In genomic region chr14:82725188-82725587, GRCh38 we compare ENCODE assay signal across 15 cellular contexts.
DNase-seq lines count a peak whose midpoint lies in the region; TF ChIP-seq lines count a peak whose summit lies in the region.
"Had no signal": no experiment of that assay in that cellular context is flagged by ENCODE, and none has a peak within 500 bp of the region (broad histone marks: within the 10 kb centered on the region; RNA-seq: fewer than 3 reads in every experiment).

No MANE protein-coding gene starts in this region.

- no peaks in the 10 kb centered on the region for H3K36me3 ChIP-seq in skeletal muscle tissue (ENCODE audit: control insufficient read depth in 3 of 3, insufficient read depth in 3 of 3, low read length in 3 of 3)

- H3K56ac ChIP-seq in H9 (ENCODE audit: insufficient read length, low read depth, low read length), result no peak overlapping the region

- H2AK5ac ChIP-seq in H9 (ENCODE audit: insufficient read length, low read length), result no peak overlapping the region

- H2BK12ac ChIP-seq in H9 (ENCODE audit: insufficient read length, low read depth, low read length), result no peak overlapping the region

- DNase-seq in H9, result no peak
- DNase-seq in astrocyte of the cerebellum (ENCODE audit: low read depth), result peak; percentile 46
- peak; percentile 1 for DNase-seq in fibroblast of the aortic adventitia (ENCODE audit: low read depth)
- DNase-seq in NCI-H1105 (lab: John Stamatoyannopoulos, UW), result no peak
- no peak for DNase-seq in NCI-H1417 (lab: John Stamatoyannopoulos, UW)
- no peak for DNase-seq in NOMO-1 treated with DMSO at 0.1 percent for 48 hours (lab: John Stamatoyannopoulos, UW; ENCODE audit: unreplicated experiment)
- DNase-seq: ACHN; CD8-positive, alpha-beta T cell; GOT3; Karpas-422; NCI-H1930; NCI-H2171 treated with DMSO at 0.1 percent for 48 hours; NCI-H82; SHP77 treated with DMSO at 0.1 percent for 48 hours had no signal

- H4K91ac ChIP-seq in H9 (ENCODE audit: insufficient read length, low read depth, low read length), result no peak overlapping the region

- H2BK5ac ChIP-seq in H9 (ENCODE audit: insufficient read length, low read length), result no peak overlapping the region

- TF ChIP-seq CTCF in H9 (conservative IDR thresholded peaks at IDR 0.05) (no peak), astrocyte of the cerebellum (IDR thresholded peaks at IDR 0.05; ENCODE audit: low read depth, low read length, missing control alignments) (no peak), fibroblast of the aortic adventitia (IDR thresholded peaks at IDR 0.05; ENCODE audit: insufficient read depth, low read length) (no peak)

- H3T11ph ChIP-seq in H9 (ENCODE audit: low read length), result no peak overlapping the region

- no peak overlapping the region; a peak in 1 of 7 replicates for H3K27ac Mint-ChIP-seq in H9
- H3K27ac Mint-ChIP-seq: CD8-positive, alpha-beta T cell had no signal

- no peaks in the 10 kb centered on the region for H3K4me1 Mint-ChIP-seq in H9

- H3K27me3 ChIP-seq in H9 (ENCODE audit: insufficient read depth, low read length) (no peaks in the 10 kb centered on the region), skeletal muscle tissue (ENCODE audit: control insufficient read depth in 3 of 3, insufficient read depth in 3 of 3, low read length in 3 of 3) (no peaks in the 10 kb centered on the region)

- H3K4me2 ChIP-seq in H9 (ENCODE audit: insufficient read depth, insufficient read length, low read length), result no peak overlapping the region

- no peak overlapping the region for H3K9ac ChIP-seq in H9 (ENCODE audit: extremely low read depth, insufficient read length, low read length)
- no peak overlapping the region for H3K9ac ChIP-seq in skeletal muscle tissue (ENCODE audit: low read depth in 1 of 3, low read length in 3 of 3)

- peak overlapping the region; percentile 33 for H3K23ac ChIP-seq in H9 (ENCODE audit: insufficient read length, low read depth, low read length)

- H3K14ac ChIP-seq in H9 (ENCODE audit: insufficient read depth, low read length), result no peak overlapping the region

- H4K5ac ChIP-seq in H9 (ENCODE audit: insufficient read length, low read depth, low read length), result no peak overlapping the region

- H4K20me1 ChIP-seq in H9 (ENCODE audit: control insufficient read depth, insufficient read depth, insufficient read length), result no peaks in the 10 kb centered on the region

- H3K4me3 ChIP-seq in astrocyte of the cerebellum (ENCODE audit: low read depth, low read length) (no peak overlapping the region), fibroblast of the aortic adventitia (ENCODE audit: low read depth, low read length) (no peak overlapping the region), skeletal muscle tissue (ENCODE audit: low read length in 3 of 3) (no peak overlapping the region)

- H3K36me3 Mint-ChIP-seq in H9 (ENCODE audit: insufficient read depth in 1 of 3, low read depth in 3 of 3), result no peaks in the 10 kb centered on the region
- H3K36me3 Mint-ChIP-seq: CD8-positive, alpha-beta T cell had no signal

- no peaks in the 10 kb centered on the region for H3K23me2 ChIP-seq in H9 (ENCODE audit: insufficient read length, low read depth, low read length, poor library complexity, severe bottlenecking)

- no peak overlapping the region for H2BK15ac ChIP-seq in H9 (ENCODE audit: low read depth, low read length)

- H3K4ac ChIP-seq in H9 (ENCODE audit: low read depth, low read length), result no peak overlapping the region

- H3K27ac ChIP-seq in H9 (ENCODE audit: insufficient read length, low read depth, low read length), result no peak overlapping the region
- peak overlapping the region; percentile 5 for H3K27ac ChIP-seq in skeletal muscle tissue (ENCODE audit: low read depth, low read length)

- H3K4me1 ChIP-seq in H9 (ENCODE audit: insufficient read depth, low read length), result no peaks in the 10 kb centered on the region
- H3K4me1 ChIP-seq in skeletal muscle tissue (ENCODE audit: control insufficient read depth in 3 of 3, insufficient read depth in 3 of 3, low read length in 3 of 3), result no peaks in the 10 kb centered on the region

- no peak overlapping the region for H4K8ac ChIP-seq in H9 (replicated peaks; ENCODE audit: insufficient read length, low read depth, low read length)

- H2AFZ ChIP-seq in H9 (ENCODE audit: low read length), result no peak overlapping the region

- H3K79me2 ChIP-seq in H9 (ENCODE audit: insufficient read depth, low read length), result no peaks in the 10 kb centered on the region

- peak overlapping the region; percentile 85 for H2BK20ac ChIP-seq in H9 (ENCODE audit: low read depth, low read length, poor library complexity, severe bottlenecking)

- H3K9me3 ChIP-seq in H9 (ENCODE audit: control insufficient read depth, low read depth, low read length), result no peaks in the 10 kb centered on the region
- H3K9me3 ChIP-seq in skeletal muscle tissue (ENCODE audit: control insufficient read depth in 3 of 3, low read length in 3 of 3), result no peaks in the 10 kb centered on the region

- H3K27me3 Mint-ChIP-seq in H9 (ENCODE audit: low read depth), result no peaks in the 10 kb centered on the region

- H3K4me3 Mint-ChIP-seq in H9, result no peak overlapping the region
- H3K4me3 Mint-ChIP-seq: CD8-positive, alpha-beta T cell had no signal

- in situ Hi-C loops in astrocyte of the cerebellum (cut with HindIII; ENCODE audit: low sequenced_read_pairs), result no loop called here

- no peak overlapping the region for H3K18ac ChIP-seq in H9 (ENCODE audit: insufficient read length, low read depth, low read length)

- no peaks in the 10 kb centered on the region for H3K79me1 ChIP-seq in H9 (ENCODE audit: insufficient read depth, low read depth, low read length, poor library complexity, severe bottlenecking)

- H3K9me3 Mint-ChIP-seq in H9, result no peaks in the 10 kb centered on the region; a peak in 1 of 5 replicates

- no peak overlapping the region for H2BK120ac ChIP-seq in H9 (ENCODE audit: low read depth, low read length, poor library complexity, severe bottlenecking)

Comparison
In these comparisons a context has a peak if more than half of its experiments do, and no peak if none do; other contexts are left out.
1. DNase-seq: peak in astrocyte of the cerebellum (single experiment) and fibroblast of the aortic adventitia (single experiment); none in H9 (single experiment), NCI-H1105 (single experiment), NCI-H1417 (0 of 3) and NOMO-1 treated with DMSO at 0.1 percent for 48 hours (single experiment).